Comparison of ENCODE assay signal across 1 cellular context in genomic region chr3:170196833-170197232, GRCh38.
A peak's percentile ranks its signal among the peaks of the same experiment; 100 is the strongest.
TF ChIP-seq lines count a peak whose summit lies in the region.

No MANE protein-coding gene starts in this region.

TF ChIP-seq in HepG2, 621 proteins besides CTCF, POLR2A, EP300 and RAD21:
- TF ChIP-seq POGK (CRISPR knock-in tag; conservative IDR thresholded peaks at IDR 0.05) (no peak), ZBTB10 (CRISPR knock-in tag; IDR thresholded peaks at IDR 0.05; ENCODE audit: borderline replicate concordance) (no peak), THAP8 (CRISPR knock-in tag; IDR thresholded peaks at IDR 0.05; ENCODE audit: borderline replicate concordance) (no peak), SRF (IDR thresholded peaks at IDR 0.05; ENCODE audit: low read depth, low read length) (no peak), ZKSCAN8 (CRISPR knock-in tag; IDR thresholded peaks at IDR 0.05; ENCODE audit: borderline replicate concordance) (no peak), ZNF777 (CRISPR knock-in tag; IDR thresholded peaks at IDR 0.05) (no peak), ZNF264 (CRISPR knock-in tag; IDR thresholded peaks at IDR 0.05) (no peak), ELF1 (CRISPR knock-in tag; IDR thresholded peaks at IDR 0.05) (no peak), FOSL2 (CRISPR knock-in tag; IDR thresholded peaks at IDR 0.05) (peak; percentile 78), NFIC (IDR thresholded peaks at IDR 0.05; ENCODE audit: low read length) (no peak), CEBPG (CRISPR knock-in tag; IDR thresholded peaks at IDR 0.05) (0 out of 2 replicates have a peak, but pooled peaks have one; percentile 15), NKX3-1 (CRISPR knock-in tag; IDR thresholded peaks at IDR 0.05) (no peak), PATZ1 (CRISPR knock-in tag; IDR thresholded peaks at IDR 0.05) (no peak), E2F5 (CRISPR knock-in tag; conservative IDR thresholded peaks at IDR 0.05) (no peak), MTF2 (CRISPR knock-in tag; IDR thresholded peaks at IDR 0.05; ENCODE audit: borderline replicate concordance) (no peak), HNRNPK (IDR thresholded peaks at IDR 0.05; ENCODE audit: low read depth, low read length, poor library complexity, severe bottlenecking) (no peak), ZNF782 (CRISPR knock-in tag; IDR thresholded peaks at IDR 0.05; ENCODE audit: borderline replicate concordance) (no peak), CEBPB (IDR thresholded peaks at IDR 0.05; ENCODE audit: borderline replicate concordance, low read depth, low read length) (peak; percentile 12; the same call in 1 of the 2 replicates), FOXA3 (CRISPR knock-in tag; IDR thresholded peaks at IDR 0.05) (no peak), ATF4 (CRISPR knock-in tag; IDR thresholded peaks at IDR 0.05) (0 out of 4 replicates have a peak, but pooled peaks of 1 of the 2 experiments have one; percentile 16)
